Comparison of ENCODE assay signal across 2 cellular contexts in genomic region chr5:107639990-107640389, GRCh38.
TF ChIP-seq lines count a peak whose summit lies in the region.

No MANE protein-coding gene starts in this region.

TF ChIP-seq in HEK293, 187 proteins besides CTCF, POLR2A, EP300 and RAD21:
- TF ChIP-seq ZNF335 (tag by site-specific recombination; conservative IDR thresholded peaks at IDR 0.05), result 0 out of 2 replicates have a peak, but pooled peaks have one; percentile 20
- no peak for TF ChIP-seq ZNF621 (tag by site-specific recombination; IDR thresholded peaks at IDR 0.05)

TF ChIP-seq in GM12878, 131 proteins besides CTCF, POLR2A, EP300 and RAD21 (continued from another document):
- no peak for TF ChIP-seq TARDBP (IDR thresholded peaks at IDR 0.05; ENCODE audit: borderline replicate concordance)
- no peak for TF ChIP-seq IRF3 (IDR thresholded peaks at IDR 0.05)
